ENCODE assay signal across 8 cellular contexts in genomic region chr4:108492816-108493595, GRCh38.
DNase-seq lines count a peak whose midpoint lies in the region; ATAC-seq and TF ChIP-seq lines count a peak whose summit lies in the region.

No MANE protein-coding gene starts in this region.

- H3K4me1 Mint-ChIP-seq in activated T-helper 2 cell treated with anti-CD3 and anti-CD28 coated beads, Interferon-gamma antibody, Interleukin-2, Interleukin-4, amounts not matched to agents 10 μg/mL and 5 μg/mL and 100 μg/mL, durations not matched to agents 14 hours and 24 hours and 36 hours (ENCODE audit: low read depth) = no peaks in the 10 kb centered on the region

- peaks cover 32% of the 10 kb centered on the region for H3K9me3 Mint-ChIP-seq in activated T-helper 2 cell treated with anti-CD3 and anti-CD28 coated beads, Interferon-gamma antibody, Interleukin-2, Interleukin-4, amounts not matched to agents 10 μg/mL and 5 μg/mL and 100 μg/mL, durations not matched to agents 14 hours and 24 hours and 36 hours

- H3K4me2 ChIP-seq in DOHH2 (ENCODE audit: low read length) = no peak overlapping the region

- peaks cover 12% of the 10 kb centered on the region for H3K27me3 Mint-ChIP-seq in activated T-helper 2 cell treated with anti-CD3 and anti-CD28 coated beads, Interferon-gamma antibody, Interleukin-2, Interleukin-4, amounts not matched to agents 10 μg/mL and 5 μg/mL and 100 μg/mL, durations not matched to agents 14 hours and 24 hours and 36 hours (ENCODE audit: low read depth)

- peaks cover 4% of the 10 kb centered on the region; the same call in 1 of the 2 replicates for H3K9me3 ChIP-seq in DOHH2 (ENCODE audit: control insufficient read depth, insufficient read depth, low read length)

- DNase-seq in activated T-cell treated with anti-CD3 and anti-CD28 coated beads for 4 hours (peak; percentile 4), kidney epithelial cell (ENCODE audit: low read depth) (no peak), Right ventricle myocardium superior (no peak), hepatic stellate cell (ENCODE audit: low spot score) (no peak), germinal center (ENCODE audit: low spot score) (no peak)
- no peak for DNase-seq in activated T-helper 2 cell treated with anti-CD3 and anti-CD28 coated beads, Interferon-gamma antibody, Interleukin-2, Interleukin-4, amounts not matched to agents 10 μg/mL and 5 μg/mL and 100 μg/mL, durations not matched to agents 14 hours and 24 hours and 36 hours (ENCODE audit: low spot score)

- ATAC-seq in HG02885 (IDR thresholded peaks at IDR 0.05; ENCODE audit: poor library complexity, unreplicated experiment) (peak; percentile 71), Right ventricle myocardium superior (ENCODE audit: poor library complexity) (no peak)

- H3K79me2 ChIP-seq in DOHH2 (ENCODE audit: control insufficient read depth, low read length) = no peaks in the 10 kb centered on the region

- H3K4me3 ChIP-seq in DOHH2 (ENCODE audit: low read length) (no peak overlapping the region), kidney epithelial cell (ENCODE audit: low read depth, low read length) (no peak overlapping the region)

- peaks cover 5% of the 10 kb centered on the region for H3K36me3 Mint-ChIP-seq in activated T-helper 2 cell treated with anti-CD3 and anti-CD28 coated beads, Interferon-gamma antibody, Interleukin-2, Interleukin-4, amounts not matched to agents 10 μg/mL and 5 μg/mL and 100 μg/mL, durations not matched to agents 14 hours and 24 hours and 36 hours (ENCODE audit: low read depth)

- H3K9me2 ChIP-seq in DOHH2 (replicated peaks; ENCODE audit: control insufficient read depth, low read length) = no peaks in the 10 kb centered on the region

- peaks cover 6% of the 10 kb centered on the region for H3K4me1 ChIP-seq in DOHH2 (ENCODE audit: control insufficient read depth, low read length)

- no peaks in the 10 kb centered on the region for H4K20me1 ChIP-seq in DOHH2 (ENCODE audit: control insufficient read depth, insufficient read depth, low read depth, low read length)

- no peak overlapping the region for H3K4me3 Mint-ChIP-seq in activated T-helper 2 cell treated with anti-CD3 and anti-CD28 coated beads, Interferon-gamma antibody, Interleukin-2, Interleukin-4, amounts not matched to agents 10 μg/mL and 5 μg/mL and 100 μg/mL, durations not matched to agents 14 hours and 24 hours and 36 hours (ENCODE audit: low read depth)

- H3K27me3 ChIP-seq in DOHH2 (ENCODE audit: control insufficient read depth, low read length) = no peaks in the 10 kb centered on the region
- no peaks in the 10 kb centered on the region for H3K27me3 ChIP-seq in kidney epithelial cell (ENCODE audit: control insufficient read depth, insufficient read depth, low read length)

- TF ChIP-seq CTCF in DOHH2 (IDR thresholded peaks at IDR 0.05; ENCODE audit: low read depth, low read length, poor library complexity, severe bottlenecking) (peak; percentile 74), kidney epithelial cell (IDR thresholded peaks at IDR 0.05; ENCODE audit: insufficient read depth, low read length, poor library complexity, severe bottlenecking) (peak; percentile 43)

- no peak overlapping the region for H3K27ac Mint-ChIP-seq in activated T-helper 2 cell treated with anti-CD3 and anti-CD28 coated beads, Interferon-gamma antibody, Interleukin-2, Interleukin-4, amounts not matched to agents 10 μg/mL and 5 μg/mL and 100 μg/mL, durations not matched to agents 14 hours and 24 hours and 36 hours

- H3F3A ChIP-seq in DOHH2 (ENCODE audit: control insufficient read depth, insufficient read depth) = no peaks in the 10 kb centered on the region

- intact Hi-C loops in Right ventricle myocardium superior (cut with DNase I) = no loop called here
- intact Hi-C loops in activated T-helper 2 cell treated with anti-CD3 and anti-CD28 coated beads, Interferon-gamma antibody, Interleukin-2, Interleukin-4, amounts not matched to agents 10 μg/mL and 5 μg/mL and 100 μg/mL, durations not matched to agents 14 hours and 24 hours and 36 hours (cut with micrococcal nuclease) = loop anchor here (2.0 kb wide), 1 partner anchor 474 kb away; no protein-coding TSS in a partner anchor

- no peaks in the 10 kb centered on the region for H3K36me3 ChIP-seq in DOHH2 (ENCODE audit: control insufficient read depth, low read length)
- H3K36me3 ChIP-seq in kidney epithelial cell (ENCODE audit: control insufficient read depth, insufficient read depth, low read length) = no peaks in the 10 kb centered on the region

- H3K27ac ChIP-seq in DOHH2 (ENCODE audit: low read depth, low read length) = no peak overlapping the region
